Comparison of ENCODE assay signal across 1 cellular context in the genomic region with DNA sequence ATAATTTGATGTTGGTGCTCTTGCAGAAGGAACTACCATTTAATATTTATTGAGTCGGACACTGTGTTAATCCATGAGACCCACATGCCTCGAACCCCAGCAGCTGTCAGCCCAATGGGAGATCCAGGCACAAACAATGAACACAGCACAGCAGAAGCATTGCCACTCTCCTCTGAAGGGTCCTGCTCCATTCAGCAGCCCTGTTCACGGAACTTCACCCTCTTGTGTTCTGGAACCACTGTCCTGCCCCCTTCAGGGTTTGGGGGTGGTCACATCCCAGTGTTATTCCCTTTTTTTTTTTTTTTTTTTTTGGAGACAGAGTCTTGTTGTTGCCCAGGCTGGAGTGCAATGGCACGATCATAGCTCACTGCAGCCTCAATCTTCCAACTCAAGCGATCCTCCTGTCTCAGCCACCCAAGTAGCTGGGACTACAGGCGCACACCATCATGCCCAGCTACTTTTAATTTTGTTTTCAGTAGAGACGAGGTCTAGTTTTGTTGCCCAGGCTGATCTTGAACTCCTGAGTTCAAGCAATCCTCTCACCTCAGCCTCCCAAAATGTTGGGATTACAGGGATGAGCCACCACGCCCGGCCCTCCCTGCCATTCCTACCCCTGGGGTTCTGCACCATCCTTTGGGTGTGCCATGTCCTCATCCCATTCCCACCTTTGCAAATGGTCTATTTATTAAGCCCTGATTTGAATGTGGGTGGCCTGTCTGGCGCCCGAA.
TF ChIP-seq lines count a peak whose summit lies in the region.

No MANE protein-coding gene starts in this region.

TF ChIP-seq in GM23338, 12 proteins besides CTCF, POLR2A, EP300 and RAD21 (continued from another document):
- TF ChIP-seq, protein P1, sequence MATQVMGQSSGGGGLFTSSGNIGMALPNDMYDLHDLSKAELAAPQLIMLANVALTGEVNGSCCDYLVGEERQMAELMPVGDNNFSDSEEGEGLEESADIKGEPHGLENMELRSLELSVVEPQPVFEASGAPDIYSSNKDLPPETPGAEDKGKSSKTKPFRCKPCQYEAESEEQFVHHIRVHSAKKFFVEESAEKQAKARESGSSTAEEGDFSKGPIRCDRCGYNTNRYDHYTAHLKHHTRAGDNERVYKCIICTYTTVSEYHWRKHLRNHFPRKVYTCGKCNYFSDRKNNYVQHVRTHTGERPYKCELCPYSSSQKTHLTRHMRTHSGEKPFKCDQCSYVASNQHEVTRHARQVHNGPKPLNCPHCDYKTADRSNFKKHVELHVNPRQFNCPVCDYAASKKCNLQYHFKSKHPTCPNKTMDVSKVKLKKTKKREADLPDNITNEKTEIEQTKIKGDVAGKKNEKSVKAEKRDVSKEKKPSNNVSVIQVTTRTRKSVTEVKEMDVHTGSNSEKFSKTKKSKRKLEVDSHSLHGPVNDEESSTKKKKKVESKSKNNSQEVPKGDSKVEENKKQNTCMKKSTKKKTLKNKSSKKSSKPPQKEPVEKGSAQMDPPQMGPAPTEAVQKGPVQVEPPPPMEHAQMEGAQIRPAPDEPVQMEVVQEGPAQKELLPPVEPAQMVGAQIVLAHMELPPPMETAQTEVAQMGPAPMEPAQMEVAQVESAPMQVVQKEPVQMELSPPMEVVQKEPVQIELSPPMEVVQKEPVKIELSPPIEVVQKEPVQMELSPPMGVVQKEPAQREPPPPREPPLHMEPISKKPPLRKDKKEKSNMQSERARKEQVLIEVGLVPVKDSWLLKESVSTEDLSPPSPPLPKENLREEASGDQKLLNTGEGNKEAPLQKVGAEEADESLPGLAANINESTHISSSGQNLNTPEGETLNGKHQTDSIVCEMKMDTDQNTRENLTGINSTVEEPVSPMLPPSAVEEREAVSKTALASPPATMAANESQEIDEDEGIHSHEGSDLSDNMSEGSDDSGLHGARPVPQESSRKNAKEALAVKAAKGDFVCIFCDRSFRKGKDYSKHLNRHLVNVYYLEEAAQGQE (IDR thresholded peaks at IDR 0.05; ENCODE audit: unreplicated experiment) = no peak
- TF ChIP-seq JUNB (IDR thresholded peaks at IDR 0.05; ENCODE audit: unreplicated experiment) (no peak), ZNF114 (CRISPR knock-in tag; IDR thresholded peaks at IDR 0.05) (no peak)
